In the genomic region with DNA sequence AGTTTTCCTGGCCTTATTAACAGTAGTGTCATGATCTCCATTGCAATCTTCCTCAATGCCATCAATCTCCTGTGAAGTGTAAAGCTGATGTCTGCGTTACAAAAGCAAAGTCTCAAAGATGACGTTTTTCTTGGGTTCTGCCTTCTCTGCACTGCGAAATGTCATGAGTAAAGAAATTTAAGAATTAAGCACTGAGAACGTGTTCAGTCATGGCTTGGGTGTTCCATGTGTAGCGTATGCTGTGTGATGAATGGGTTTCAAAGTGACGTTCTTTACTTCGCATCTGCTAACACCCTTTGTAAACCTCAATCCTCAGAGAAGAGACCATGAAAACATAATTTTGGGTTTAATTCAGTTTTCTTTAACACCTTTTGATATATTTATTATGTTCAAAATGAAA, we compare ENCODE assay signal across 9 cellular contexts. TPM values are rescaled to one million over a fixed set of nuclear protein-coding genes. Genes with fewer than 3 reads are reported as not detected.
DNase-seq lines count a peak whose midpoint lies in the region; ATAC-seq and TF ChIP-seq lines count a peak whose summit lies in the region.
"Had no signal": no experiment of that assay in that cellular context is flagged by ENCODE, and none has a peak within 500 bp of the region (broad histone marks: within the 10 kb centered on the region; RNA-seq: fewer than 3 reads in every experiment).

No MANE protein-coding gene starts in this region.

- H3K9me3 Mint-ChIP-seq in activated naive CD4-positive, alpha-beta T cell treated with anti-CD3 and anti-CD28 coated beads, Interleukin-2, amount 50 U/mL, for 72 hours = no peaks in the 10 kb centered on the region

- H3K36me3 ChIP-seq in SK-N-SH (replicated peaks in 1 of 2; ENCODE audit: control insufficient read depth in 1 of 2, insufficient read depth in 2 of 2, low read length in 1 of 2) = peaks cover 0 to 5% of the 10 kb centered on the region in 2 experiments
- H3K36me3 ChIP-seq in smooth muscle cell (ENCODE audit: low read depth) = no peaks in the 10 kb centered on the region

- POLR2A ChIA-PET in SK-N-SH (lab: Yijun Ruan, JAX) = no interaction called here

- H3K4me1 ChIP-seq in SK-N-SH (ENCODE audit: control insufficient read depth in 1 of 2, insufficient read depth in 2 of 2, low read depth in 1 of 2, low read length in 1 of 2) = peaks cover 0 to 8% of the 10 kb centered on the region in 2 experiments; a peak in 2 of 4 replicates
- no peaks in the 10 kb centered on the region for H3K4me1 ChIP-seq in right cardiac atrium (ENCODE audit: control insufficient read depth, insufficient read depth, low read length)
- peaks cover 5% of the 10 kb centered on the region for H3K4me1 ChIP-seq in smooth muscle cell (ENCODE audit: low read depth)

- intact Hi-C loops in right cardiac atrium (cut with DNase I) = no loop called here

- no peak for DNase-seq in SK-N-SH
- DNase-seq in activated naive CD4-positive, alpha-beta T cell treated with anti-CD3 and anti-CD28 coated beads, Interleukin-2, amount 50 U/mL, for 72 hours (ENCODE audit: low spot score in 2 of 2) = no peak
- DNase-seq in right cardiac atrium = no peak
- no peak for DNase-seq in smooth muscle cell (lab: John Stamatoyannopoulos, UW; ENCODE audit: unreplicated experiment)
- no peak for DNase-seq in NCI-H774 (lab: John Stamatoyannopoulos, UW)
- no peak for DNase-seq in NCI-H1092 (lab: John Stamatoyannopoulos, UW)
- no peak for DNase-seq in NCI-H2171 (lab: John Stamatoyannopoulos, UW)
- DNase-seq: NCI-H526 treated with DMSO at 0.1 percent for 48 hours had no signal

- H3K36me3 Mint-ChIP-seq in activated naive CD4-positive, alpha-beta T cell treated with anti-CD3 and anti-CD28 coated beads, Interleukin-2, amount 50 U/mL, for 72 hours = peaks cover 7 to 23% of the 10 kb centered on the region in 2 donors

- peaks cover 3% of the 10 kb centered on the region for H3F3A ChIP-seq in SK-N-SH (replicated peaks; ENCODE audit: insufficient read depth)
- H3F3A ChIP-seq in smooth muscle cell (ENCODE audit: low read depth) = no peaks in the 10 kb centered on the region

- no peaks in the 10 kb centered on the region for H3K27me3 ChIP-seq in SK-N-SH (ENCODE audit: insufficient read depth)
- H3K27me3 ChIP-seq in right cardiac atrium (ENCODE audit: control insufficient read depth, insufficient read depth) = no peaks in the 10 kb centered on the region
- no peaks in the 10 kb centered on the region for H3K27me3 ChIP-seq in smooth muscle cell (ENCODE audit: low read depth)

- TF ChIP-seq CTCF in SK-N-SH (IDR thresholded peaks at IDR 0.05) = no peak
- TF ChIP-seq CTCF in smooth muscle cell (IDR thresholded peaks at IDR 0.05; ENCODE audit: borderline replicate concordance, insufficient read depth, poor library complexity, severe bottlenecking) = no peak

- H3K9me3 ChIP-seq in SK-N-SH (no peaks in the 10 kb centered on the region), right cardiac atrium (ENCODE audit: control insufficient read depth, low read length) (no peaks in the 10 kb centered on the region), smooth muscle cell (replicated peaks; ENCODE audit: low read depth) (no peaks in the 10 kb centered on the region)

- no peak for TF ChIP-seq EP300 in SK-N-SH (IDR thresholded peaks at IDR 0.05; ENCODE audit: borderline replicate concordance in 1 of 2, low read depth in 1 of 2, low read length in 1 of 2)

- no peaks in the 10 kb centered on the region for H3K79me2 ChIP-seq in SK-N-SH (ENCODE audit: insufficient read depth)
- no peaks in the 10 kb centered on the region for H3K79me2 ChIP-seq in smooth muscle cell (ENCODE audit: low read depth)

- no peak for TF ChIP-seq RAD21 in SK-N-SH (IDR thresholded peaks at IDR 0.05; ENCODE audit: low read length)

- peak overlapping the region; percentile 53; the same call in 1 of the 2 replicates for H3K9ac ChIP-seq in SK-N-SH
- H3K9ac ChIP-seq in smooth muscle cell (ENCODE audit: low read depth) = no peak overlapping the region

- peak overlapping the region; percentile 76 to 92 for H3K27ac Mint-ChIP-seq in activated naive CD4-positive, alpha-beta T cell treated with anti-CD3 and anti-CD28 coated beads, Interleukin-2, amount 50 U/mL, for 72 hours

- H3K9me2 ChIP-seq in SK-N-SH = no peaks in the 10 kb centered on the region

- 83% methylated on average over 7 of the region's 7 CpGs for WGBS in SK-N-SH (ENCODE audit: low lambda C conversion rate)
- WGBS in right cardiac atrium = 62% methylated on average over 7 of the region's 7 CpGs
- 77% methylated on average over 7 of the region's 7 CpGs for WGBS in smooth muscle cell (ENCODE audit: low lambda C conversion rate)

- H3K27ac ChIP-seq in SK-N-SH (ENCODE audit: low read depth in 2 of 2, low read length in 1 of 2) (no peak overlapping the region), right cardiac atrium (ENCODE audit: low read length) (no peak overlapping the region), smooth muscle cell (ENCODE audit: low read depth) (no peak overlapping the region)

- H2AFZ ChIP-seq in SK-N-SH (ENCODE audit: low read depth) = no peak overlapping the region
- peak overlapping the region; percentile 76 for H2AFZ ChIP-seq in smooth muscle cell (ENCODE audit: low read depth)

- no peaks in the 10 kb centered on the region for H4K20me1 ChIP-seq in SK-N-SH (ENCODE audit: insufficient read depth)
- no peaks in the 10 kb centered on the region for H4K20me1 ChIP-seq in smooth muscle cell (ENCODE audit: low read depth)

- H3K4me3 ChIP-seq in SK-N-SH (ENCODE audit: low read depth in 2 of 2, low read length in 1 of 2) (peak overlapping the region; percentile 63 to 71), right cardiac atrium (ENCODE audit: low read length) (peak overlapping the region; percentile 53), smooth muscle cell (peak overlapping the region; percentile 71)

- no peak for ATAC-seq in SK-N-SH treated with all-trans-retinoic acid at 6 μM for 48 hours
- no peak for ATAC-seq in activated naive CD4-positive, alpha-beta T cell treated with anti-CD3 and anti-CD28 coated beads, Interleukin-2, amount 50 U/mL, for 72 hours
- ATAC-seq in right cardiac atrium = no peak

- CTCF ChIA-PET in SK-N-SH (lab: Yijun Ruan, JAX) = interaction anchor here (1.4 to 3.8 kb wide), 3 partner anchors 10 to 327 kb away, joined by 4 to 19 read pairs (median 8); no protein-coding TSS in a partner anchor

- H3K4me2 ChIP-seq in SK-N-SH (peak overlapping the region; percentile 51), smooth muscle cell (peak overlapping the region; percentile 84)

TF ChIP-seq in SK-N-SH, 30 proteins besides CTCF, POLR2A, EP300 and RAD21:
- TF ChIP-seq ELF1 (IDR thresholded peaks at IDR 0.05) = no peak
- no peak for TF ChIP-seq CHD2 (IDR thresholded peaks at IDR 0.05; ENCODE audit: low read length, partially characterized antibody)
- TF ChIP-seq GABPA (IDR thresholded peaks at IDR 0.05; ENCODE audit: low read depth) = no peak
- no peak for TF ChIP-seq JUND (IDR thresholded peaks at IDR 0.05)

TF ChIP-seq in SK-N-SH treated with all-trans-retinoic acid at 6 μM for 48 hours, 23 proteins besides CTCF, POLR2A, EP300 and RAD21:
- TF ChIP-seq ZC3H10 (CRISPR knock-in tag; IDR thresholded peaks at IDR 0.05) = no peak
- no peak for TF ChIP-seq ZNF70 (CRISPR knock-in tag; IDR thresholded peaks at IDR 0.05)
- TF ChIP-seq ISL1 (CRISPR knock-in tag; IDR thresholded peaks at IDR 0.05) = no peak
- no peak for TF ChIP-seq SNAI2 (CRISPR knock-in tag; IDR thresholded peaks at IDR 0.05)
- TF ChIP-seq, protein P1, sequence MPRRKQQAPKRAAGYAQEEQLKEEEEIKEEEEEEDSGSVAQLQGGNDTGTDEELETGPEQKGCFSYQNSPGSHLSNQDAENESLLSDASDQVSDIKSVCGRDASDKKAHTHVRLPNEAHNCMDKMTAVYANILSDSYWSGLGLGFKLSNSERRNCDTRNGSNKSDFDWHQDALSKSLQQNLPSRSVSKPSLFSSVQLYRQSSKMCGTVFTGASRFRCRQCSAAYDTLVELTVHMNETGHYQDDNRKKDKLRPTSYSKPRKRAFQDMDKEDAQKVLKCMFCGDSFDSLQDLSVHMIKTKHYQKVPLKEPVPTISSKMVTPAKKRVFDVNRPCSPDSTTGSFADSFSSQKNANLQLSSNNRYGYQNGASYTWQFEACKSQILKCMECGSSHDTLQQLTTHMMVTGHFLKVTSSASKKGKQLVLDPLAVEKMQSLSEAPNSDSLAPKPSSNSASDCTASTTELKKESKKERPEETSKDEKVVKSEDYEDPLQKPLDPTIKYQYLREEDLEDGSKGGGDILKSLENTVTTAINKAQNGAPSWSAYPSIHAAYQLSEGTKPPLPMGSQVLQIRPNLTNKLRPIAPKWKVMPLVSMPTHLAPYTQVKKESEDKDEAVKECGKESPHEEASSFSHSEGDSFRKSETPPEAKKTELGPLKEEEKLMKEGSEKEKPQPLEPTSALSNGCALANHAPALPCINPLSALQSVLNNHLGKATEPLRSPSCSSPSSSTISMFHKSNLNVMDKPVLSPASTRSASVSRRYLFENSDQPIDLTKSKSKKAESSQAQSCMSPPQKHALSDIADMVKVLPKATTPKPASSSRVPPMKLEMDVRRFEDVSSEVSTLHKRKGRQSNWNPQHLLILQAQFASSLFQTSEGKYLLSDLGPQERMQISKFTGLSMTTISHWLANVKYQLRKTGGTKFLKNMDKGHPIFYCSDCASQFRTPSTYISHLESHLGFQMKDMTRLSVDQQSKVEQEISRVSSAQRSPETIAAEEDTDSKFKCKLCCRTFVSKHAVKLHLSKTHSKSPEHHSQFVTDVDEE (CRISPR knock-in tag; IDR thresholded peaks at IDR 0.05) = no peak

RNA-seq across cellular contexts. Expression of a gene that starts 1.0 kb away (rescaled TPM):
- polyA plus RNA-seq in SK-N-SH (2012; rRNA removed) (7.5 and 8.1 TPM in 2 replicates), right cardiac atrium (12.9 TPM), smooth muscle cell (3.8 and 8.2 TPM in 2 replicates)
- polyA plus RNA-seq in SK-N-SH (2012; cell fraction: cytosol; rRNA removed) = 8.2 and 12.4 TPM in 2 replicates
- 2.0 and 3.0 TPM in 2 replicates for polyA plus RNA-seq in SK-N-SH (2012; cell fraction: nucleus; rRNA removed)
- total RNA-seq in activated naive CD4-positive, alpha-beta T cell treated with anti-CD3 and anti-CD28 coated beads, Interleukin-2, amount 50 U/mL, for 72 hours = 1 to 10 TPM; 2.8 to 2.9 TPM
- total RNA-seq in right cardiac atrium (10 to 100 TPM in 1 of 4 donors, 1 to 10 TPM in 3; 5.2 to 11.9 (median 6.3) TPM), smooth muscle cell (3.5 and 4.9 TPM in 2 replicates)
